In the genomic region with DNA sequence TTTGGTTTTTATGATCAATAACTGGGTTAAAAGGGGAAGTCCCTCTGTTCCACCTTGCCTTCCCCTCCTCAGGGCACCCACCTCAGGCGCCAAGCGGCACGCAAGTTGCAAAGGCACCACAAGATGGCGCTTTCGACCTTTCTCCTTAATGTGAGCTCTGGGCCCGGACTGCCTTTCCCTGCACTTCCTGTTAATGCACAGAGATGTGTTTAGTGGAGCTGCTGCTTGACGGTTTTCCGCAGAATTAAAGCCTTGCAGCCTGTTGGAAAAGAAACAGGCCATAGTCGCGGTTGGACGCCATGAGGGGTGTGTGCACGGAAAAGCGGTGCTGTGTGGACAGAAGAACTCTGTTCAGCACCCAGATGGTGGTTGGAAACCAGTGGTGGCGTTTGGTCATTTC, we compare ENCODE assay signal across 2 cellular contexts.
A peak's percentile ranks its signal among the peaks of the same experiment; 100 is the strongest.
TF ChIP-seq lines count a peak whose summit lies in the region.

No MANE protein-coding gene starts in this region.

TF ChIP-seq in HEK293, 187 proteins besides CTCF, POLR2A, EP300 and RAD21 (continued from another document and continues in another):
- TF ChIP-seq, protein P1, sequence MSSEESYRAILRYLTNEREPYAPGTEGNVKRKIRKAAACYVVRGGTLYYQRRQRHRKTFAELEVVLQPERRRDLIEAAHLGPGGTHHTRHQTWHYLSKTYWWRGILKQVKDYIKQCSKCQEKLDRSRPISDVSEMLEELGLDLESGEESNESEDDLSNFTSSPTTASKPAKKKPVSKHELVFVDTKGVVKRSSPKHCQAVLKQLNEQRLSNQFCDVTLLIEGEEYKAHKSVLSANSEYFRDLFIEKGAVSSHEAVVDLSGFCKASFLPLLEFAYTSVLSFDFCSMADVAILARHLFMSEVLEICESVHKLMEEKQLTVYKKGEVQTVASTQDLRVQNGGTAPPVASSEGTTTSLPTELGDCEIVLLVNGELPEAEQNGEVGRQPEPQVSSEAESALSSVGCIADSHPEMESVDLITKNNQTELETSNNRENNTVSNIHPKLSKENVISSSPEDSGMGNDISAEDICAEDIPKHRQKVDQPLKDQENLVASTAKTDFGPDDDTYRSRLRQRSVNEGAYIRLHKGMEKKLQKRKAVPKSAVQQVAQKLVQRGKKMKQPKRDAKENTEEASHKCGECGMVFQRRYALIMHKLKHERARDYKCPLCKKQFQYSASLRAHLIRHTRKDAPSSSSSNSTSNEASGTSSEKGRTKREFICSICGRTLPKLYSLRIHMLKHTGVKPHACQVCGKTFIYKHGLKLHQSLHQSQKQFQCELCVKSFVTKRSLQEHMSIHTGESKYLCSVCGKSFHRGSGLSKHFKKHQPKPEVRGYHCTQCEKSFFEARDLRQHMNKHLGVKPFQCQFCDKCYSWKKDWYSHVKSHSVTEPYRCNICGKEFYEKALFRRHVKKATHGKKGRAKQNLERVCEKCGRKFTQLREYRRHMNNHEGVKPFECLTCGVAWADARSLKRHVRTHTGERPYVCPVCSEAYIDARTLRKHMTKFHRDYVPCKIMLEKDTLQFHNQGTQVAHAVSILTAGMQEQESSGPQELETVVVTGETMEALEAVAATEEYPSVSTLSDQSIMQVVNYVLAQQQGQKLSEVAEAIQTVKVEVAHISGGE (tag by site-specific recombination; conservative IDR thresholded peaks at IDR 0.05; ENCODE audit: low read depth): peak; percentile 67
- TF ChIP-seq ZNF580 (tag by site-specific recombination; IDR thresholded peaks at IDR 0.05): no peak
- peak; percentile 55; the same call in 1 of the 2 replicates for TF ChIP-seq ZNF660 (tag by site-specific recombination; IDR thresholded peaks at IDR 0.05)
- peak; percentile 99 for TF ChIP-seq ZNF2 (tag by site-specific recombination; IDR thresholded peaks at IDR 0.05)
- no peak for TF ChIP-seq YY2 (tag by site-specific recombination; IDR thresholded peaks at IDR 0.05)
- TF ChIP-seq, protein P2, sequence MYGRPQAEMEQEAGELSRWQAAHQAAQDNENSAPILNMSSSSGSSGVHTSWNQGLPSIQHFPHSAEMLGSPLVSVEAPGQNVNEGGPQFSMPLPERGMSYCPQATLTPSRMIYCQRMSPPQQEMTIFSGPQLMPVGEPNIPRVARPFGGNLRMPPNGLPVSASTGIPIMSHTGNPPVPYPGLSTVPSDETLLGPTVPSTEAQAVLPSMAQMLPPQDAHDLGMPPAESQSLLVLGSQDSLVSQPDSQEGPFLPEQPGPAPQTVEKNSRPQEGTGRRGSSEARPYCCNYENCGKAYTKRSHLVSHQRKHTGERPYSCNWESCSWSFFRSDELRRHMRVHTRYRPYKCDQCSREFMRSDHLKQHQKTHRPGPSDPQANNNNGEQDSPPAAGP (tag by site-specific recombination; IDR thresholded peaks at IDR 0.05): no peak
- no peak for TF ChIP-seq ZNF629 (tag by site-specific recombination; IDR thresholded peaks at IDR 0.05)
- no peak for TF ChIP-seq ZNF184 (tag by site-specific recombination; IDR thresholded peaks at IDR 0.05)
- peak; percentile 72 for TF ChIP-seq ZFP69B (tag by site-specific recombination; IDR thresholded peaks at IDR 0.05)
- TF ChIP-seq ZNF792 (tag by site-specific recombination; IDR thresholded peaks at IDR 0.05): no peak
- TF ChIP-seq, protein P3, sequence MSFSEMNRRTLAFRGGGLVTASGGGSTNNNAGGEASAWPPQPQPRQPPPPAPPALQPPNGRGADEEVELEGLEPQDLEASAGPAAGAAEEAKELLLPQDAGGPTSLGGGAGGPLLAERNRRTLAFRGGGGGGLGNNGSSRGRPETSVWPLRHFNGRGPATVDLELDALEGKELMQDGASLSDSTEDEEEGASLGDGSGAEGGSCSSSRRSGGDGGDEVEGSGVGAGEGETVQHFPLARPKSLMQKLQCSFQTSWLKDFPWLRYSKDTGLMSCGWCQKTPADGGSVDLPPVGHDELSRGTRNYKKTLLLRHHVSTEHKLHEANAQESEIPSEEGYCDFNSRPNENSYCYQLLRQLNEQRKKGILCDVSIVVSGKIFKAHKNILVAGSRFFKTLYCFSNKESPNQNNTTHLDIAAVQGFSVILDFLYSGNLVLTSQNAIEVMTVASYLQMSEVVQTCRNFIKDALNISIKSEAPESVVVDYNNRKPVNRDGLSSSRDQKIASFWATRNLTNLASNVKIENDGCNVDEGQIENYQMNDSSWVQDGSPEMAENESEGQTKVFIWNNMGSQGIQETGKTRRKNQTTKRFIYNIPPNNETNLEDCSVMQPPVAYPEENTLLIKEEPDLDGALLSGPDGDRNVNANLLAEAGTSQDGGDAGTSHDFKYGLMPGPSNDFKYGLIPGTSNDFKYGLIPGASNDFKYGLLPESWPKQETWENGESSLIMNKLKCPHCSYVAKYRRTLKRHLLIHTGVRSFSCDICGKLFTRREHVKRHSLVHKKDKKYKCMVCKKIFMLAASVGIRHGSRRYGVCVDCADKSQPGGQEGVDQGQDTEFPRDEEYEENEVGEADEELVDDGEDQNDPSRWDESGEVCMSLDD (tag by site-specific recombination; IDR thresholded peaks at IDR 0.05): no peak
- TF ChIP-seq ZNF677 (tag by site-specific recombination; IDR thresholded peaks at IDR 0.05): no peak
- peak; percentile 95 for TF ChIP-seq ZBTB44 (tag by site-specific recombination; IDR thresholded peaks at IDR 0.05)
- no peak for TF ChIP-seq ZNF548 (tag by site-specific recombination; IDR thresholded peaks at IDR 0.05)
- no peak for TF ChIP-seq ZNF121 (tag by site-specific recombination; IDR thresholded peaks at IDR 0.05)
- TF ChIP-seq ZBTB21 (tag by site-specific recombination; IDR thresholded peaks at IDR 0.05): no peak
- 0 out of 2 replicates have a peak, but pooled peaks have one; percentile 19 for TF ChIP-seq ZFP37 (tag by site-specific recombination; IDR thresholded peaks at IDR 0.05)
- no peak for TF ChIP-seq ZNF549 (tag by site-specific recombination; IDR thresholded peaks at IDR 0.05)
- TF ChIP-seq ZNF571 (tag by site-specific recombination; IDR thresholded peaks at IDR 0.05): no peak

TF ChIP-seq in SK-N-SH treated with all-trans-retinoic acid at 6 μM for 48 hours, 23 proteins besides CTCF, POLR2A, EP300 and RAD21 (continued from another document):
- TF ChIP-seq POU6F1 (CRISPR knock-in tag; IDR thresholded peaks at IDR 0.05; ENCODE audit: borderline replicate concordance, low read depth): no peak
- TF ChIP-seq RARB (CRISPR knock-in tag; IDR thresholded peaks at IDR 0.05): no peak
- no peak for TF ChIP-seq PATZ1 (CRISPR knock-in tag; IDR thresholded peaks at IDR 0.05; ENCODE audit: borderline replicate concordance)
- TF ChIP-seq SNAI2 (CRISPR knock-in tag; IDR thresholded peaks at IDR 0.05): no peak
